1 cellular context compared by ENCODE assay signal in genomic region chr22:46473021-46473779, GRCh38.
TF ChIP-seq lines count a peak whose summit lies in the region.

No MANE protein-coding gene starts in this region.

TF ChIP-seq in WTC11, 78 proteins besides CTCF, POLR2A, EP300 and RAD21 (continued from another document):
- TF ChIP-seq, protein P1, sequence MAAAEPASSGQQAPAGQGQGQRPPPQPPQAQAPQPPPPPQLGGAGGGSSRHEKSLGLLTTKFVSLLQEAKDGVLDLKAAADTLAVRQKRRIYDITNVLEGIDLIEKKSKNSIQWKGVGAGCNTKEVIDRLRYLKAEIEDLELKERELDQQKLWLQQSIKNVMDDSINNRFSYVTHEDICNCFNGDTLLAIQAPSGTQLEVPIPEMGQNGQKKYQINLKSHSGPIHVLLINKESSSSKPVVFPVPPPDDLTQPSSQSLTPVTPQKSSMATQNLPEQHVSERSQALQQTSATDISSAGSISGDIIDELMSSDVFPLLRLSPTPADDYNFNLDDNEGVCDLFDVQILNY (CRISPR knock-in tag; IDR thresholded peaks at IDR 0.05), result no peak
- TF ChIP-seq ZNF671 (CRISPR knock-in tag; IDR thresholded peaks at IDR 0.05) (no peak), ATF6 (CRISPR knock-in tag; IDR thresholded peaks at IDR 0.05) (no peak), MXD4 (CRISPR knock-in tag; IDR thresholded peaks at IDR 0.05; ENCODE audit: borderline replicate concordance) (no peak), ZNF396 (CRISPR knock-in tag; IDR thresholded peaks at IDR 0.05; ENCODE audit: borderline replicate concordance) (no peak), GTF2I (CRISPR knock-in tag; conservative IDR thresholded peaks at IDR 0.05) (no peak)
- TF ChIP-seq, protein P2, sequence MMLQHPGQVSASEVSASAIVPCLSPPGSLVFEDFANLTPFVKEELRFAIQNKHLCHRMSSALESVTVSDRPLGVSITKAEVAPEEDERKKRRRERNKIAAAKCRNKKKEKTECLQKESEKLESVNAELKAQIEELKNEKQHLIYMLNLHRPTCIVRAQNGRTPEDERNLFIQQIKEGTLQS (CRISPR knock-in tag; conservative IDR thresholded peaks at IDR 0.05), result no peak
- TF ChIP-seq, protein P3, sequence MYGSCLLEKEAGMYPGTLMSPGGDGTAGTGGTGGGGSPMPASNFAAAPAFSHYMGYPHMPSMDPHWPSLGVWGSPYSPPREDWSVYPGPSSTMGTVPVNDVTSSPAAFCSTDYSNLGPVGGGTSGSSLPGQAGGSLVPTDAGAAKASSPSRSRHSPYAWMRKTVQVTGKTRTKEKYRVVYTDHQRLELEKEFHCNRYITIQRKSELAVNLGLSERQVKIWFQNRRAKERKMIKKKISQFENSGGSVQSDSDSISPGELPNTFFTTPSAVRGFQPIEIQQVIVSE (CRISPR knock-in tag; IDR thresholded peaks at IDR 0.05; ENCODE audit: borderline replicate concordance), result no peak
